In the genomic region with DNA sequence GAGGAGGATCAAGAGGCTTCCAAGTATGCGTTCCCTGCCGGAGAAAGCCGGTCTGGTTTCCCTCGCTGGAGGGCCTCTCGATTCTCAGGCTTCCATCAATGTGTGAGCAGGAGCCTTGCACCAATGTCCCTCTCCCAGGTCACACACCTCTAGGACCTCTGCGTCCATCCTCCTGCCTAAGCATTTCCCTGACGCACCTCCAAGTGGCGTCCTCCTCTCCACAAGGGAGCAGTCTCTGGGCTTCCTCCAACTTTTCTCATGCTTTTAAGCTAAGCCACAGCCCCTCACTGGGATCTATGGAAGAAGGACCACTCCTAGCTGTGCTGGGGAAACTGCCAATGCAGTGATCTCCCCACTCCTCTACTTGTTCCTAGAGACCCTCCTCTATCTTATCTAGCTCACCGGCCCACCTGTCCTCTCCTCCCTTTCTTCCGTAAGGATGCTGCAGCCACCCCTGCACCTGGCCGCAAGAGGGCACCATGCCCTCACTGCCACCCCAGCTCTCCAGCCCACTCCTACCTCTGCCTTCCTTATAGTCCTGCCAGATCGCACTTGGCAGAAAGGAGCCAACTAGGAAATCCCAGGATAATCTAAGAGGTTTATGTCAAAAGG, we compare ENCODE assay signal across 8 cellular contexts.
DNase-seq lines count a peak whose midpoint lies in the region; ATAC-seq, FAIRE-seq and TF ChIP-seq lines count a peak whose summit lies in the region.

No MANE protein-coding gene starts in this region.

- DNase-seq in GM19239 (ENCODE audit: insufficient read length, low spot score) (peak; percentile 18), NCI-H2107 (lab: John Stamatoyannopoulos, UW) (peak; percentile 41), posterior vena cava (ENCODE audit: low spot score) (no peak), ascending aorta (ENCODE audit: low spot score in 2 of 2) (no peak)
- peak; percentile 43 to 53 for DNase-seq in activated T-cell treated with anti-CD3 and anti-CD28 coated beads, Interleukin-2, amount 50 U/mL, for 72 hours
- peak in 2 of 3 experiments; percentile 15 to 28 for DNase-seq in stimulated activated CD4-positive, alpha-beta T cell treated with anti-CD3 and anti-CD28 coated beads, TNF-alpha, amount 100 ng/mL, for 24 hours (ENCODE audit: low read depth in 3 of 3)

- no peak overlapping the region for H3K4me3 Mint-ChIP-seq in activated T-cell treated with anti-CD3 and anti-CD28 coated beads, Interleukin-2, amount 50 U/mL, for 72 hours

- intact Hi-C loops in posterior vena cava (cut with DNase I) = loop anchor here in 1 of 2 donors (2.0 kb wide), 1 partner anchor 46 kb away; no protein-coding TSS in a partner anchor
- intact Hi-C loops in ascending aorta (cut with DNase I) = no loop called here

- H3K36me3 ChIP-seq in iPS-15b (ENCODE audit: control insufficient read depth, insufficient read depth, low read length) (no peaks in the 10 kb centered on the region), ascending aorta (no peaks in the 10 kb centered on the region)

- FAIRE-seq in GM19239 (lab: Jason Lieb, UNC) = no peak

- H3K9ac ChIP-seq in iPS-15b (ENCODE audit: low read depth, low read length) = peak overlapping the region; percentile 12

- no peak for TF ChIP-seq CTCF in ascending aorta (IDR thresholded peaks at IDR 0.05)

- H3K4me3 ChIP-seq in iPS-15b (ENCODE audit: low read depth, low read length) (peak overlapping the region; percentile 23), ascending aorta (no peak overlapping the region)

- no peak overlapping the region for H3K27ac Mint-ChIP-seq in activated T-cell treated with anti-CD3 and anti-CD28 coated beads, Interleukin-2, amount 50 U/mL, for 72 hours

- H3K36me3 Mint-ChIP-seq in activated T-cell treated with anti-CD3 and anti-CD28 coated beads, Interleukin-2, amount 50 U/mL, for 72 hours (ENCODE audit: insufficient read depth in 2 of 2) = no peaks in the 10 kb centered on the region

- peaks cover 2% of the 10 kb centered on the region for H3K27me3 ChIP-seq in iPS-15b (ENCODE audit: control insufficient read depth, insufficient read depth, low read length)
- H3K27me3 ChIP-seq in ascending aorta = no peaks in the 10 kb centered on the region

- H3K9me3 Mint-ChIP-seq in activated T-cell treated with anti-CD3 and anti-CD28 coated beads, Interleukin-2, amount 50 U/mL, for 72 hours = no peaks in the 10 kb centered on the region

- H3K4me1 Mint-ChIP-seq in activated T-cell treated with anti-CD3 and anti-CD28 coated beads, Interleukin-2, amount 50 U/mL, for 72 hours (ENCODE audit: low read depth) = peaks cover 11% of the 10 kb centered on the region

- peaks cover 20% of the 10 kb centered on the region for H3K27me3 Mint-ChIP-seq in activated T-cell treated with anti-CD3 and anti-CD28 coated beads, Interleukin-2, amount 50 U/mL, for 72 hours (ENCODE audit: low read depth)

- H3K9me3 ChIP-seq in iPS-15b (ENCODE audit: control insufficient read depth, insufficient read depth, low read length) = no peaks in the 10 kb centered on the region
- H3K9me3 ChIP-seq in ascending aorta = no peaks in the 10 kb centered on the region

- no peak overlapping the region for H3K27ac ChIP-seq in ascending aorta

- ATAC-seq in activated T-cell treated with anti-CD3 and anti-CD28 coated beads, Interleukin-2, amount 50 U/mL, for 72 hours (replicated peaks in 1 of 2) = peak; percentile 52 to 64
- ATAC-seq in GM19395 (IDR thresholded peaks at IDR 0.05; ENCODE audit: unreplicated experiment) = no peak

- H3K4me1 ChIP-seq in iPS-15b (ENCODE audit: control insufficient read depth, insufficient read depth, low read length) (peaks cover 26% of the 10 kb centered on the region), ascending aorta (no peaks in the 10 kb centered on the region)

Comparison
In these comparisons a context has a peak if more than half of its experiments do, and no peak if none do; other contexts are left out.
1. DNase-seq: peak in GM19239 (single experiment), NCI-H2107 (single experiment), activated T-cell treated with anti-CD3 and anti-CD28 coated beads, Interleukin-2, amount 50 U/mL, for 72 hours (2 of 2) and stimulated activated CD4-positive, alpha-beta T cell treated with anti-CD3 and anti-CD28 coated beads, TNF-alpha, amount 100 ng/mL, for 24 hours (2 of 3); none in posterior vena cava (single experiment) and ascending aorta (0 of 2).